In the genomic region with DNA sequence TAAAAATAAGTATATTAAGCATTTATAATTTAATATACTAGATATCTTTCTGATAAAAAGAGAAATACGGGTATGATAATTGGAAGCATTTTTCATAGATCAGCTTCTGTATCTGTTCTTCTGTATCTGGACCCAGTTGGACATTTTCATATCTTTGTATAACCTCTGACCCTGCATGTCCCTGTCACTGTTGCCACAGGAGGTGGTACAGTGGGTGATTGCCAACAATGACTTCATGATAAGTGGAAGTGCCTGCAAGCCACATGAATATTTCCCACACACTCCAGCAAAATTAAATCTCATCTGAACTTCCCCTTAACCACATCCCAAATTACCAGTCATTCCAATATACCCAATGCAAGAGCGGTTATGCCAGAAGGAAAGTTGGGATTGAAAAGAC, we compare ENCODE assay signal across 20 cellular contexts.
DNase-seq lines count a peak whose midpoint lies in the region; ATAC-seq, FAIRE-seq and TF ChIP-seq lines count a peak whose summit lies in the region.
"Had no signal": no experiment of that assay in that cellular context is flagged by ENCODE, and none has a peak within 500 bp of the region (broad histone marks: within the 10 kb centered on the region; RNA-seq: fewer than 3 reads in every experiment).

No MANE protein-coding gene starts in this region.

- no peak overlapping the region for H3K4me3 Mint-ChIP-seq in MCF 10A (ENCODE audit: unreplicated experiment)
- H3K4me3 Mint-ChIP-seq: B cell; CD4-positive, alpha-beta T cell had no signal

- no peak for DNase-seq in MCF 10A (ENCODE audit: unreplicated experiment)
- no peak for DNase-seq in mammary epithelial cell
- no peak for DNase-seq in K562 (ENCODE audit: extremely low read depth in 1 of 4, low spot score in 3 of 4)
- peak in 1 of 3 donors; percentile 65 for DNase-seq in right lobe of liver
- no peak for DNase-seq in upper lobe of right lung
- DNase-seq in hepatic stellate cell (ENCODE audit: low spot score) = no peak
- DNase-seq in esophagus muscularis mucosa (ENCODE audit: extremely low spot score) = no peak
- no peak for DNase-seq in NCI-H1436 (lab: John Stamatoyannopoulos, UW)
- DNase-seq: C1 segment of cervical spinal cord; Calu3; CD4-positive, alpha-beta T cell; DMS 273 treated with DMSO at 0.1 percent for 48 hours; DMS79 treated with DMSO at 0.1 percent for 48 hours; EL; GOT3 had no signal

- no peaks in the 10 kb centered on the region for H3K27me3 ChIP-seq in mammary epithelial cell (ENCODE audit: insufficient read depth, low read length)
- no peaks in the 10 kb centered on the region for H3K27me3 ChIP-seq in K562 (ENCODE audit: control insufficient read depth in 2 of 2, insufficient read depth in 2 of 2, low read length in 2 of 2)
- no peaks in the 10 kb centered on the region for H3K27me3 ChIP-seq in right lobe of liver
- no peaks in the 10 kb centered on the region for H3K27me3 ChIP-seq in upper lobe of right lung
- no peaks in the 10 kb centered on the region for H3K27me3 ChIP-seq in esophagus muscularis mucosa

- no peak overlapping the region for H3K4me3 ChIP-seq in mammary epithelial cell (replicated peaks in 1 of 3; ENCODE audit: insufficient read depth in 1 of 3, low read depth in 2 of 3, low read length in 3 of 3)
- no peak overlapping the region for H3K4me3 ChIP-seq in K562
- no peak overlapping the region for H3K4me3 ChIP-seq in right lobe of liver
- no peak overlapping the region for H3K4me3 ChIP-seq in upper lobe of right lung
- H3K4me3 ChIP-seq in esophagus muscularis mucosa = no peak overlapping the region
- H3K4me3 ChIP-seq: HAP-1 had no signal

- H3K27me3 Mint-ChIP-seq in MCF 10A (ENCODE audit: insufficient read depth, unreplicated experiment) = no peaks in the 10 kb centered on the region

- BruUV-seq in MCF 10A (replicated peaks; lab: Mats Ljungman, UMichigan) (no TSS peak), mammary epithelial cell (replicated peaks; lab: Mats Ljungman, UMichigan) (no TSS peak), K562 (replicated peaks; lab: Mats Ljungman, UMichigan) (no TSS peak)

- H2AFZ ChIP-seq in mammary epithelial cell (ENCODE audit: low read depth, low read length) = no peak overlapping the region
- no peak overlapping the region for H2AFZ ChIP-seq in K562 (ENCODE audit: low read depth, low read length)

- H3K4me2 ChIP-seq in mammary epithelial cell (ENCODE audit: insufficient read depth, low read depth, low read length) (no peak overlapping the region), K562 (ENCODE audit: insufficient read depth, low read length) (no peak overlapping the region)

- TF ChIP-seq EP300 in K562 (IDR thresholded peaks at IDR 0.05; ENCODE audit: low read length) = no peak
- no peak for TF ChIP-seq EP300 in esophagus muscularis mucosa (IDR thresholded peaks at IDR 0.05)

- TF ChIP-seq RAD21 in K562 (CRISPR knock-in tag; conservative IDR thresholded peaks at IDR 0.05 in 1 of 2, IDR thresholded peaks at IDR 0.05 in 1 of 2) = no peak

- no peaks in the 10 kb centered on the region for H3K36me3 Mint-ChIP-seq in MCF 10A (ENCODE audit: insufficient read depth, unreplicated experiment)

- H4K20me1 ChIP-seq in mammary epithelial cell (ENCODE audit: insufficient read depth, low read length) (no peaks in the 10 kb centered on the region), K562 (replicated peaks; ENCODE audit: control insufficient read depth, insufficient read depth, low read length) (no peaks in the 10 kb centered on the region)

- no peak for TF ChIP-seq CTCF in MCF 10A (IDR thresholded peaks at IDR 0.05; ENCODE audit: unreplicated experiment)
- no peak for TF ChIP-seq CTCF in mammary epithelial cell (conservative IDR thresholded peaks at IDR 0.05 in 1 of 2, IDR thresholded peaks at IDR 0.05 in 1 of 2; ENCODE audit: extremely low read depth in 1 of 2, insufficient read depth in 1 of 2, low read depth in 1 of 2, low read length in 2 of 2)
- no peak for TF ChIP-seq CTCF in K562 (IDR thresholded peaks at IDR 0.05 in 2 of 3, conservative IDR thresholded peaks at IDR 0.05 in 1 of 3; ENCODE audit: insufficient read depth in 2 of 3, low read depth in 1 of 3, low read length in 3 of 3)
- no peak for TF ChIP-seq CTCF in right lobe of liver (IDR thresholded peaks at IDR 0.05)
- TF ChIP-seq CTCF in upper lobe of right lung (IDR thresholded peaks at IDR 0.05) = no peak
- TF ChIP-seq CTCF in esophagus muscularis mucosa (IDR thresholded peaks at IDR 0.05) = no peak

- 85% methylated on average over 2 of the region's 2 CpGs for WGBS in mammary epithelial cell (ENCODE audit: low coverage, missing lambda C conversion rate)
- 87% methylated on average over 2 of the region's 2 CpGs for WGBS in K562 (ENCODE audit: insufficient coverage, low coverage, missing lambda C conversion rate)
- WGBS in right lobe of liver (ENCODE audit: insufficient coverage, low coverage, low lambda C conversion rate, missing lambda C conversion rate) = 62% methylated on average over 2 of the region's 2 CpGs
- WGBS in esophagus muscularis mucosa = 96% methylated on average over 2 of the region's 2 CpGs

- H3K4me1 ChIP-seq in mammary epithelial cell (ENCODE audit: insufficient read depth, low read length) (no peaks in the 10 kb centered on the region), K562 (replicated peaks in 1 of 2; ENCODE audit: control insufficient read depth in 2 of 2, insufficient read depth in 2 of 2, low read length in 2 of 2) (no peaks in the 10 kb centered on the region), right lobe of liver (peaks cover 0 to 28% (median 8%) of the 10 kb centered on the region in 4 donors), upper lobe of right lung (no peaks in the 10 kb centered on the region), esophagus muscularis mucosa (peaks cover 0 to 22% (median 10%) of the 10 kb centered on the region in 4 donors)
- H3K4me1 ChIP-seq: HAP-1 had no signal

- H3K9me1 ChIP-seq in K562 (ENCODE audit: control insufficient read depth, insufficient read depth, low read length) = no peaks in the 10 kb centered on the region

- H3K36me3 ChIP-seq in mammary epithelial cell (ENCODE audit: insufficient read depth, low read length) (no peaks in the 10 kb centered on the region), K562 (ENCODE audit: control insufficient read depth, insufficient read depth, low read length) (no peaks in the 10 kb centered on the region), right lobe of liver (no peaks in the 10 kb centered on the region), upper lobe of right lung (no peaks in the 10 kb centered on the region), esophagus muscularis mucosa (no peaks in the 10 kb centered on the region)
- H3K36me3 ChIP-seq: HAP-1 had no signal

- peak; percentile 23 for FAIRE-seq in K562 (lab: Jason Lieb, UNC)
- FAIRE-seq: G401.6, GM12891, HTR-8/SVneo had no signal

- H3K27ac ChIP-seq in mammary epithelial cell (ENCODE audit: insufficient read depth, low read depth, low read length) (no peak overlapping the region), K562 (ENCODE audit: extremely low read depth, low read depth, low read length) (no peak overlapping the region), right lobe of liver (peak overlapping the region; percentile 65 to 75 (median 67)), upper lobe of right lung (no peak overlapping the region), esophagus muscularis mucosa (replicated peaks in 1 of 4) (no peak overlapping the region)

- dilution Hi-C loops in mammary epithelial cell (cut with HindIII; ENCODE audit: low sequenced_read_pairs) = no loop called here

- CTCF ChIA-PET in MCF 10A (lab: Yijun Ruan, JAX) (interaction anchor here (0.6 kb wide), 1 partner anchor 15 kb away, joined by 3 read pairs; no protein-coding TSS in a partner anchor), mammary epithelial cell (lab: Charles Lee; ENCODE audit: low non-redundant PET) (no interaction called here), K562 (lab: Yijun Ruan, JAX; ENCODE audit: low intra/inter-chr PET ratio) (no interaction called here)

- POLR2A ChIA-PET in MCF 10A (lab: Yijun Ruan, JAX) = interaction anchor here (1.3 kb wide), 1 partner anchor 11 kb away, joined by 5 read pairs; no protein-coding TSS in a partner anchor
- POLR2A ChIA-PET in K562 (lab: Yijun Ruan, JAX) = no interaction called here

- H3K79me2 ChIP-seq in mammary epithelial cell (ENCODE audit: insufficient read depth, low read length) (no peaks in the 10 kb centered on the region), K562 (ENCODE audit: control insufficient read depth, insufficient read depth, low read length) (no peaks in the 10 kb centered on the region)

- intact Hi-C loops in MCF 10A (cut with micrococcal nuclease) (no loop called here), mammary epithelial cell (cut with micrococcal nuclease) (no loop called here), K562 (cut with micrococcal nuclease) (no loop called here), right lobe of liver (cut with DNase I) (no loop called here), upper lobe of right lung (cut with DNase I) (no loop called here), esophagus muscularis mucosa (cut with DNase I) (no loop called here)

- peak overlapping the region; percentile 10 for H3K27ac Mint-ChIP-seq in MCF 10A (ENCODE audit: low read depth, unreplicated experiment)
- H3K27ac Mint-ChIP-seq: B cell; CD4-positive, alpha-beta T cell had no signal

- H3K9me3 ChIP-seq in mammary epithelial cell (replicated peaks; ENCODE audit: insufficient read depth, low read length) = no peaks in the 10 kb centered on the region
- H3K9me3 ChIP-seq in K562 (replicated peaks; ENCODE audit: control insufficient read depth, insufficient read depth, low read depth, low read length) = no peaks in the 10 kb centered on the region
- H3K9me3 ChIP-seq in right lobe of liver = no peaks in the 10 kb centered on the region
- H3K9me3 ChIP-seq in upper lobe of right lung = no peaks in the 10 kb centered on the region
- H3K9me3 ChIP-seq in esophagus muscularis mucosa = no peaks in the 10 kb centered on the region
- H3K9me3 ChIP-seq: HAP-1 had no signal

- no peak for TF ChIP-seq POLR2A in K562 (conservative IDR thresholded peaks at IDR 0.05)
- peak; percentile 38 for TF ChIP-seq POLR2A in right lobe of liver (IDR thresholded peaks at IDR 0.05)
- TF ChIP-seq POLR2A in esophagus muscularis mucosa (IDR thresholded peaks at IDR 0.05; ENCODE audit: low read depth) = no peak

- ATAC-seq in K562 (no peak), right lobe of liver (peak; percentile 85 to 93 (median 90)), upper lobe of right lung (peak; percentile 57)

- peaks cover 4% of the 10 kb centered on the region for H3K4me1 Mint-ChIP-seq in MCF 10A (ENCODE audit: insufficient read depth, unreplicated experiment)
- H3K4me1 Mint-ChIP-seq: B cell had no signal

- peaks cover 7% of the 10 kb centered on the region for H3K9me3 Mint-ChIP-seq in MCF 10A (ENCODE audit: unreplicated experiment)
- H3K9me3 Mint-ChIP-seq: CD4-positive, alpha-beta T cell had no signal

- H3K9ac ChIP-seq in mammary epithelial cell (ENCODE audit: insufficient read depth, low read length) (no peak overlapping the region), K562 (ENCODE audit: insufficient read depth in 1 of 2, low read depth in 2 of 2, low read length in 2 of 2) (no peak overlapping the region)

- in situ Hi-C loops in mammary epithelial cell (cut with MboI; ENCODE audit: low sequenced_read_pairs in 2 of 2) = no loop called here
- in situ Hi-C loops in K562 (cut with MboI) = no loop called here

TF ChIP-seq in K562, 482 proteins besides CTCF, POLR2A, EP300 and RAD21 (continues in another document):
- TF ChIP-seq SETDB1 (IDR thresholded peaks at IDR 0.05; ENCODE audit: low read length) = no peak
- no peak for TF ChIP-seq ZNF121 (CRISPR knock-in tag; conservative IDR thresholded peaks at IDR 0.05)
- TF ChIP-seq FOSL1 (tag; conservative IDR thresholded peaks at IDR 0.05) = no peak

Comparison
In these comparisons a context has a peak if more than half of its experiments do, and no peak if none do; other contexts are left out.
1. H3K27ac ChIP-seq: peak in right lobe of liver (3 of 3); none in mammary epithelial cell (single experiment), K562 (single experiment), upper lobe of right lung (single experiment) and esophagus muscularis mucosa (0 of 4).